Comparison of ENCODE assay signal across 1 cellular context in genomic region chr12:31496257-31496656, GRCh38.
A peak's percentile ranks its signal among the peaks of the same experiment; 100 is the strongest.
TF ChIP-seq lines count a peak whose summit lies in the region.

No MANE protein-coding gene starts in this region.

TF ChIP-seq in H1, 55 proteins besides CTCF, POLR2A, EP300 and RAD21:
- TF ChIP-seq MAFK (IDR thresholded peaks at IDR 0.05; ENCODE audit: low read depth, low read length) (peak; percentile 20; the same call in 1 of the 2 replicates), BCL11A (IDR thresholded peaks at IDR 0.05; ENCODE audit: low read depth in 2 of 2, low read length in 2 of 2) (no peak)
TF ChIP-seq in H1: peak in this region for 1.
